Comparison of ENCODE assay signal across 1 cellular context in the genomic region with DNA sequence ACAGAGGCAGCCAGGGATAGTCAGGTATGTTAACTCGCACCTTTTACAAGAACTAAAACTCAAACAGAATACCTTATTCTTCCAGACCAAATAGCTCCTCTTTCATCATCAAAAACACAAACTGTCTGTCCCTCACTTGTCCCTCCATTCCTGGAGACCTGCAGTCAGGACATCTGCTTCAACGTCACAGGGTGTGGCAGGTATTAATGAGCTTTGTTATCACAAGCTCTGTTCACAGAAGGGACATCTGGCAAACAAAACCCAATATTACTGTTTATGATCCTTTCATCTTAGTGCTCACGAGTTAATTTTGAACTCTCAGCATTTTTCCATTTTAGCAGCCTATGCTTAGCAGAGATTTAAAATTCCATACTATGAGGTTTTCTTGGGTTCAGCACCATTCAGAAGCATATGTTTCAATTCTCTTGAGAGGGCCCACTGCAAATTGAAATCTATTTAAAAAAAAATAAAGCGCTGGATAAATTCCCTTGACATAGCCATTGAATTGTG.
TF ChIP-seq lines count a peak whose summit lies in the region.

No MANE protein-coding gene starts in this region.

TF ChIP-seq in A549, 52 proteins besides CTCF, POLR2A, EP300 and RAD21:
- TF ChIP-seq MAFK (IDR thresholded peaks at IDR 0.05; ENCODE audit: partially characterized antibody): peak; percentile 51
- TF ChIP-seq RCOR1 (IDR thresholded peaks at IDR 0.05; ENCODE audit: low read depth, low read length): no peak
